22 cellular contexts compared by ENCODE assay signal in genomic region chr13:49022472-49023144, GRCh38. TPM values are rescaled to one million over a fixed set of nuclear protein-coding genes. Genes with fewer than 3 reads are reported as not detected.
DNase-seq lines count a peak whose midpoint lies in the region; ATAC-seq and TF ChIP-seq lines count a peak whose summit lies in the region.
"Had no signal": no experiment of that assay in that cellular context is flagged by ENCODE, and none has a peak within 500 bp of the region (broad histone marks: within the 10 kb centered on the region; RNA-seq: fewer than 3 reads in every experiment).

No MANE protein-coding gene starts in this region.

- TF ChIP-seq CTCF in RWPE2 (IDR thresholded peaks at IDR 0.05; ENCODE audit: poor library complexity, severe bottlenecking), result no peak
- TF ChIP-seq CTCF in fibroblast of lung (conservative IDR thresholded peaks at IDR 0.05 in 1 of 2, IDR thresholded peaks at IDR 0.05 in 1 of 2; ENCODE audit: low read depth in 1 of 2, low read length in 2 of 2), result no peak

- H3K36me3 Mint-ChIP-seq in activated naive CD8-positive, alpha-beta T cell treated with anti-CD3 and anti-CD28 coated beads, Interleukin-2, amount 50 U/mL, for 24 hours (ENCODE audit: low read depth), result peaks cover 38% of the 10 kb centered on the region

- H4K20me1 ChIP-seq in fibroblast of lung (ENCODE audit: control insufficient read depth, extremely low read depth, insufficient read depth, low read length), result no peaks in the 10 kb centered on the region

- peaks cover 6% of the 10 kb centered on the region for H3K9me3 ChIP-seq in RWPE2 (ENCODE audit: severe bottlenecking)
- H3K9me3 ChIP-seq in fibroblast of lung (ENCODE audit: control insufficient read depth, insufficient read depth, low read depth, low read length), result no peaks in the 10 kb centered on the region
- H3K9me3 ChIP-seq: body of pancreas, sigmoid colon, transverse colon had no signal

- H3K36me3 ChIP-seq in RWPE2 (ENCODE audit: low read depth), result 0 out of 2 replicates have a peak, but pooled peaks cover 5% of the 10 kb centered on the region
- no peaks in the 10 kb centered on the region for H3K36me3 ChIP-seq in fibroblast of lung (ENCODE audit: control insufficient read depth, insufficient read depth, low read length)
- H3K36me3 ChIP-seq: sigmoid colon, transverse colon had no signal

- DNase-seq in GM03348 (ENCODE audit: low spot score), result peak; percentile 38
- DNase-seq in RWPE2 (ENCODE audit: low spot score), result no peak
- DNase-seq in fibroblast of lung (ENCODE audit: low read depth in 2 of 2), result peak; percentile 42 to 59
- peak; percentile 37 for DNase-seq in renal cortical epithelial cell (ENCODE audit: low read depth)
- DNase-seq in NCI-H526 treated with DMSO at 0.1 percent for 48 hours (lab: John Stamatoyannopoulos, UW), result no peak
- no peak for DNase-seq in activated naive CD8-positive, alpha-beta T cell treated with anti-CD3 and anti-CD28 coated beads, Interleukin-2, amount 50 U/mL, for 24 hours
- DNase-seq in SK-N-DZ (ENCODE audit: low spot score), result no peak
- DNase-seq: activated CD4-positive, CD25-positive, alpha-beta regulatory T cell; activated gamma-delta T cell treated with Interleukin-2 at 50 U/mL for 16 hours; body of pancreas; CD8-positive, alpha-beta memory T cell; effector CD8-positive, alpha-beta T cell; H9; NCI-H748 treated with DMSO at 0.1 percent for 48 hours; sigmoid colon; transverse colon had no signal

- H3K27me3 ChIP-seq in RWPE2 (ENCODE audit: insufficient read depth, poor library complexity, severe bottlenecking) (no peaks in the 10 kb centered on the region), fibroblast of lung (ENCODE audit: control insufficient read depth, insufficient read depth, low read length) (no peaks in the 10 kb centered on the region)
- H3K27me3 ChIP-seq: body of pancreas, neural progenitor cell, sigmoid colon, transverse colon had no signal

- H3K4me3 Mint-ChIP-seq in activated naive CD8-positive, alpha-beta T cell treated with anti-CD3 and anti-CD28 coated beads, Interleukin-2, amount 50 U/mL, for 24 hours, result no peak overlapping the region
- H3K4me3 Mint-ChIP-seq: CD8-positive, alpha-beta memory T cell; H9; memory B cell; neural progenitor cell; T-helper 1 cell treated with Interleukin-12 subunit alpha and Interleukin-12 subunit beta and Interleukin-4 antibody, amounts not matched to agents 30 μg/mL and 1 μg/mL, for 36 hours had no signal

- no peak overlapping the region for H2AFZ ChIP-seq in fibroblast of lung (ENCODE audit: low read length)
- H2AFZ ChIP-seq: neural progenitor cell had no signal

- H3K27ac Mint-ChIP-seq in activated naive CD8-positive, alpha-beta T cell treated with anti-CD3 and anti-CD28 coated beads, Interleukin-2, amount 50 U/mL, for 24 hours, result no peak overlapping the region
- H3K27ac Mint-ChIP-seq: CD8-positive, alpha-beta memory T cell; H9; memory B cell; neural progenitor cell; T-helper 1 cell treated with Interleukin-12 subunit alpha and Interleukin-12 subunit beta and Interleukin-4 antibody, amounts not matched to agents 30 μg/mL and 1 μg/mL, for 36 hours had no signal

- peak overlapping the region; percentile 68 for H3K4me2 ChIP-seq in fibroblast of lung (ENCODE audit: extremely low read depth, insufficient read depth, low read length)
- H3K4me2 ChIP-seq: neural progenitor cell had no signal

- H3K27me3 Mint-ChIP-seq in activated naive CD8-positive, alpha-beta T cell treated with anti-CD3 and anti-CD28 coated beads, Interleukin-2, amount 50 U/mL, for 24 hours, result no peaks in the 10 kb centered on the region
- H3K27me3 Mint-ChIP-seq: CD8-positive, alpha-beta memory T cell; memory B cell had no signal

- H3K4me1 ChIP-seq in RWPE2 (ENCODE audit: insufficient read depth, poor library complexity, severe bottlenecking), result peaks cover 34% of the 10 kb centered on the region
- peaks cover 5% of the 10 kb centered on the region for H3K4me1 ChIP-seq in fibroblast of lung (ENCODE audit: control insufficient read depth, extremely low read depth, insufficient read depth, low read length)
- H3K4me1 ChIP-seq: neural progenitor cell had no signal

- H3K79me2 ChIP-seq in fibroblast of lung (ENCODE audit: control insufficient read depth, insufficient read depth, low read length), result peaks cover 5% of the 10 kb centered on the region

- H3K4me1 Mint-ChIP-seq in activated naive CD8-positive, alpha-beta T cell treated with anti-CD3 and anti-CD28 coated beads, Interleukin-2, amount 50 U/mL, for 24 hours, result peaks cover 38% of the 10 kb centered on the region
- H3K4me1 Mint-ChIP-seq: neural progenitor cell had no signal

- H3K9me3 Mint-ChIP-seq in activated naive CD8-positive, alpha-beta T cell treated with anti-CD3 and anti-CD28 coated beads, Interleukin-2, amount 50 U/mL, for 24 hours, result no peaks in the 10 kb centered on the region
- H3K9me3 Mint-ChIP-seq: memory B cell had no signal

- H3K9ac ChIP-seq in fibroblast of lung (ENCODE audit: insufficient read depth, low read length), result no peak overlapping the region
- H3K9ac ChIP-seq: neural progenitor cell had no signal

- peak overlapping the region; percentile 77 for H3K27ac ChIP-seq in RWPE2 (ENCODE audit: poor library complexity, severe bottlenecking)
- H3K27ac ChIP-seq in fibroblast of lung (ENCODE audit: insufficient read depth, low read length), result no peak overlapping the region
- H3K27ac ChIP-seq: body of pancreas, neural progenitor cell, RWPE1, sigmoid colon, transverse colon had no signal

- ATAC-seq in RWPE2 (ENCODE audit: low read depth), result peak; percentile 55; the same call in 2 of the 3 replicates
- ATAC-seq in GM21717 (IDR thresholded peaks at IDR 0.05; ENCODE audit: unreplicated experiment), result no peak
- no peak for ATAC-seq in activated naive CD8-positive, alpha-beta T cell treated with anti-CD3 and anti-CD28 coated beads, Interleukin-2, amount 50 U/mL, for 24 hours
- ATAC-seq: body of pancreas had no signal

- no peak overlapping the region for H3K4me3 ChIP-seq in RWPE2 (ENCODE audit: severe bottlenecking)
- no peak overlapping the region for H3K4me3 ChIP-seq in fibroblast of lung (replicated peaks in 1 of 4; ENCODE audit: control extremely low read depth in 1 of 4, insufficient read depth in 1 of 4, low read depth in 3 of 4, low read length in 4 of 4)
- H3K4me3 ChIP-seq: body of pancreas, GM12878, neural progenitor cell, sigmoid colon, transverse colon had no signal

RNA-seq across cellular contexts. Expression of gene FNDC3A, which starts 46.9 kb away (rescaled TPM):
- total RNA-seq in fibroblast of lung (54.2 and 79.4 TPM in 2 replicates), renal cortical epithelial cell (58.0 and 87.5 TPM in 2 replicates)
- polyA plus RNA-seq in fibroblast of lung, result 44.7 and 48.6 TPM in 2 replicates
- polyA plus RNA-seq in fibroblast of lung (2012), result 20.2 and 21.3 TPM in 2 replicates
- 42.1 and 54.1 TPM in 2 replicates for polyA minus RNA-seq in fibroblast of lung (ENCODE audit: low replicate concordance)
- polyA plus RNA-seq in SK-N-DZ (2014; cell fraction: cytosol; rRNA removed), result 33.0 and 38.8 TPM in 2 replicates
- 49.3 and 50.0 TPM in 2 replicates for polyA plus RNA-seq in SK-N-DZ (2014; cell fraction: nucleus; rRNA removed)

Comparison
In these comparisons a context has a peak if more than half of its experiments do, and no peak if none do; other contexts are left out.
1. DNase-seq: peak in GM03348 (single experiment), fibroblast of lung (2 of 2) and renal cortical epithelial cell (single experiment); none in RWPE2 (single experiment), NCI-H526 treated with DMSO at 0.1 percent for 48 hours (single experiment), activated naive CD8-positive, alpha-beta T cell treated with anti-CD3 and anti-CD28 coated beads, Interleukin-2, amount 50 U/mL, for 24 hours (single experiment) and SK-N-DZ (single experiment).